8 cellular contexts compared by ENCODE assay signal in genomic region chr1:182601416-182601786, GRCh38. TPM values are rescaled to one million over a fixed set of nuclear protein-coding genes. Genes with fewer than 3 reads are reported as not detected.
DNase-seq lines count a peak whose midpoint lies in the region; ATAC-seq and TF ChIP-seq lines count a peak whose summit lies in the region.

No MANE protein-coding gene starts in this region.

- H3K9me3 Mint-ChIP-seq in brain = peaks cover 0 to 4% (median 0%) of the 10 kb centered on the region in 5 experiments

- H3K36me3 Mint-ChIP-seq in brain = peaks cover 4% of the 10 kb centered on the region

- H3K9me3 ChIP-seq in skeletal muscle tissue (ENCODE audit: control insufficient read depth in 3 of 3, low read length in 3 of 3) = no peaks in the 10 kb centered on the region

- no peaks in the 10 kb centered on the region for H3K27me3 ChIP-seq in skeletal muscle tissue (ENCODE audit: control insufficient read depth in 3 of 3, insufficient read depth in 3 of 3, low read length in 3 of 3)

- H3K4me3 Mint-ChIP-seq in brain = no peak overlapping the region

- peaks cover 43 to 53% (median 47%) of the 10 kb centered on the region in 3 donors for H3K4me1 ChIP-seq in skeletal muscle tissue (ENCODE audit: control insufficient read depth in 3 of 3, insufficient read depth in 3 of 3, low read length in 3 of 3)

- H3K36me3 ChIP-seq in skeletal muscle tissue (ENCODE audit: control insufficient read depth in 3 of 3, insufficient read depth in 3 of 3, low read length in 3 of 3) = peaks cover 7 to 17% (median 13%) of the 10 kb centered on the region in 3 donors

- ATAC-seq in GM19395 (IDR thresholded peaks at IDR 0.05; ENCODE audit: unreplicated experiment) (peak; percentile 32), GM19324 (IDR thresholded peaks at IDR 0.05; ENCODE audit: low FRiP score, unreplicated experiment) (no peak)

- peaks cover 9% of the 10 kb centered on the region for H3K27me3 Mint-ChIP-seq in brain

- peak overlapping the region; percentile 34 to 49 (median 39) for H3K4me3 ChIP-seq in skeletal muscle tissue (ENCODE audit: low read length in 3 of 3)

- H3K27ac Mint-ChIP-seq in brain = no peak overlapping the region

- peak overlapping the region; percentile 75 for H3K27ac ChIP-seq in skeletal muscle tissue (ENCODE audit: low read depth, low read length)

- peak; percentile 95 to 98 for TF ChIP-seq CTCF in brain (conservative IDR thresholded peaks at IDR 0.05)

- peak overlapping the region in 2 of 3 donors; percentile 51 to 68 for H3K9ac ChIP-seq in skeletal muscle tissue (ENCODE audit: low read depth in 1 of 3, low read length in 3 of 3)

- H3K4me1 Mint-ChIP-seq in brain = peaks cover 24% of the 10 kb centered on the region

- DNase-seq in AG08396 (ENCODE audit: low spot score) (peak; percentile 73), NCI-H2107 (lab: John Stamatoyannopoulos, UW) (peak; percentile 84), T1000 (lab: John Stamatoyannopoulos, UW) (peak; percentile 8), iPS-NIHi7 (ENCODE audit: extremely low spot score) (peak; percentile 79)

RNA-seq across cellular contexts. Expression of gene RGS16, which starts 2.8 kb away (rescaled TPM):
- polyA plus RNA-seq in brain (ENCODE audit: insufficient read depth, low read depth, low replicate concordance) = 58.8 TPM
- total RNA-seq in skeletal muscle tissue = 7.8 TPM

RNA-seq across cellular contexts. Expression of gene RNASEL, which starts 12.3 kb away (rescaled TPM):
- polyA plus RNA-seq in brain (ENCODE audit: insufficient read depth, low read depth, low replicate concordance) = 1.4 TPM
- 4.2 TPM for total RNA-seq in skeletal muscle tissue

Comparison
In these comparisons a context has a peak if more than half of its experiments do, and no peak if none do; other contexts are left out.
1. DNase-seq: peak in every context shown above with its lines; median percentile 84 in NCI-H2107; 79 in iPS-NIHi7; 73 in AG08396; 8 in T1000.